In the genomic region with DNA sequence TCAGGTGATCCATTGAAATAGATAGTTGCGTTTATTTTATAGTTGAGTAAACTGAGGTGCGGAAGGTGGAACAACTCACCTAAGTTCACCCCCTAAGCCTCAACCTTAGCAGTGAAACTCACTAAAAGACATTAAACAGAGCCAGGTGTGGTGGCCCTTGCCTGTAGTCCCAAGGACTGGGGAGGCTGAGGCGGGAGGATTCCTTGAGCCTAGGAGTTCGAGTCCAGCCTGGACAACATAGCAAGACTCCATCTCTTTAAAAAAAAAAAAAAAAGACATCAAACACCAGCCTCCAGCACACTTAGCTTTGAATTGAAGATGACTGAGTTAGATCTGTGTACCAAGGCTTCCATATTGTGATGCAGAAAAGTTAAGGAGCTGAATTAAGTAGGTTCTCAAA, we compare ENCODE assay signal across 10 cellular contexts. TPM values are rescaled to one million over a fixed set of nuclear protein-coding genes. Genes with fewer than 3 reads are reported as not detected.
A peak's percentile ranks its signal among the peaks of the same experiment; 100 is the strongest.
DNase-seq lines count a peak whose midpoint lies in the region; ATAC-seq, FAIRE-seq and TF ChIP-seq lines count a peak whose summit lies in the region.
"Had no signal": no experiment of that assay in that cellular context is flagged by ENCODE, and none has a peak within 500 bp of the region (broad histone marks: within the 10 kb centered on the region; RNA-seq: fewer than 3 reads in every experiment).

No MANE protein-coding gene starts in this region.

- TF ChIP-seq RAD21 in HepG2 (CRISPR knock-in tag; IDR thresholded peaks at IDR 0.05), result no peak

- no peak for TF ChIP-seq POLR2A in HepG2 (IDR thresholded peaks at IDR 0.05; ENCODE audit: insufficient read depth in 1 of 2, low read depth in 2 of 2, low read length in 2 of 2)
- TF ChIP-seq POLR2A in right lobe of liver (IDR thresholded peaks at IDR 0.05), result no peak

- H3K27ac ChIP-seq in HepG2 (ENCODE audit: extremely low read length, insufficient read depth, low read length), result no peak overlapping the region
- no peak overlapping the region for H3K27ac ChIP-seq in right lobe of liver
- peak overlapping the region; percentile 78 for H3K27ac ChIP-seq in caudate nucleus (ENCODE audit: low read depth, low read length)

- intact Hi-C loops in HepG2 (cut with micrococcal nuclease; ENCODE audit: unreplicated experiment), result no loop called here
- intact Hi-C loops in right lobe of liver (cut with DNase I), result no loop called here

- H3K27ac Mint-ChIP-seq in naive thymus-derived CD8-positive, alpha-beta T cell, result peak overlapping the region; percentile 82 to 99 (median 96)
- H3K27ac Mint-ChIP-seq in mesothelial cell of epicardium, result no peak overlapping the region

- POLR2A ChIA-PET in HepG2 (lab: Yijun Ruan, JAX), result interaction anchor here (1.1 to 1.6 kb wide), 5 partner anchors 10 to 184 kb away, joined by 3 to 12 read pairs (median 4); no protein-coding TSS in a partner anchor
- POLR2A ChIA-PET in naive thymus-derived CD8-positive, alpha-beta T cell (lab: Charles Lee), result interaction anchor here (0.7 to 2.4 kb wide), 6 partner anchors 9 to 75 kb away, joined by 3 to 17 read pairs (median 4); partner anchors contain the start of gene GNAZ

- H3K9me3 ChIP-seq in HepG2 (ENCODE audit: low read length) (no peaks in the 10 kb centered on the region), right lobe of liver (no peaks in the 10 kb centered on the region)
- H3K9me3 ChIP-seq: Caco-2 had no signal

- TF ChIP-seq CTCF in HepG2 (CRISPR knock-in tag; IDR thresholded peaks at IDR 0.05) (no peak), right lobe of liver (IDR thresholded peaks at IDR 0.05) (no peak), mesothelial cell of epicardium (IDR thresholded peaks at IDR 0.05; ENCODE audit: unreplicated experiment) (no peak)

- BruUV-seq in HepG2 (replicated peaks; lab: Mats Ljungman, UMichigan), result no TSS peak

- H3K27me3 Mint-ChIP-seq in naive thymus-derived CD8-positive, alpha-beta T cell, result no peaks in the 10 kb centered on the region
- no peaks in the 10 kb centered on the region for H3K27me3 Mint-ChIP-seq in mesothelial cell of epicardium (ENCODE audit: low read depth)

- peak overlapping the region; percentile 81 for H3K4me2 ChIP-seq in HepG2 (ENCODE audit: low read depth, low read length)

- FAIRE-seq in HepG2 (lab: Jason Lieb, UNC), result no peak

- peak overlapping the region; percentile 51 for H2AFZ ChIP-seq in HepG2 (ENCODE audit: low read length)

- TF ChIP-seq EP300 in HepG2 (IDR thresholded peaks at IDR 0.05; ENCODE audit: low read depth in 2 of 2, low read length in 2 of 2) (no peak), HepG2 (CRISPR knock-in tag; IDR thresholded peaks at IDR 0.05; ENCODE audit: borderline replicate concordance) (no peak)

- DNase-seq in HepG2 (ENCODE audit: low spot score), result no peak
- no peak for DNase-seq in right lobe of liver
- DNase-seq in caudate nucleus (lab: John Stamatoyannopoulos, UW), result no peak
- DNase-seq in naive thymus-derived CD8-positive, alpha-beta T cell, result no peak
- DNase-seq in NK-92 (lab: John Stamatoyannopoulos, UW; ENCODE audit: unreplicated experiment), result no peak
- no peak for DNase-seq in mesothelial cell of epicardium (ENCODE audit: low spot score in 2 of 2, unreplicated experiment in 2 of 2)
- DNase-seq in NCI-H1694 treated with DMSO at 0.1 percent for 48 hours (lab: John Stamatoyannopoulos, UW), result no peak

- no peaks in the 10 kb centered on the region for H3K27me3 ChIP-seq in HepG2 (ENCODE audit: control insufficient read depth in 1 of 2, insufficient read depth in 2 of 2, low read length in 2 of 2)
- H3K27me3 ChIP-seq in right lobe of liver, result no peaks in the 10 kb centered on the region

- 0 out of 2 replicates have a peak overlapping the region, but pooled peaks have one; percentile 16 for H3K9ac ChIP-seq in HepG2 (ENCODE audit: insufficient read depth, low read depth, low read length)

- no peaks in the 10 kb centered on the region for H3K36me3 ChIP-seq in HepG2 (replicated peaks in 1 of 2; ENCODE audit: control insufficient read depth in 1 of 2, insufficient read depth in 2 of 2, low read length in 2 of 2)
- H3K36me3 ChIP-seq in right lobe of liver, result no peaks in the 10 kb centered on the region

- H3K4me1 ChIP-seq in HepG2 (ENCODE audit: insufficient read depth, low read length) (peaks cover 88% of the 10 kb centered on the region), right lobe of liver (peaks cover 0 to 27% (median 12%) of the 10 kb centered on the region in 4 donors)

- peaks cover 17 to 61% (median 53%) of the 10 kb centered on the region in 4 donors for H3K4me1 Mint-ChIP-seq in naive thymus-derived CD8-positive, alpha-beta T cell
- peaks cover 43% of the 10 kb centered on the region for H3K4me1 Mint-ChIP-seq in mesothelial cell of epicardium

- H3K79me2 ChIP-seq in HepG2 (ENCODE audit: insufficient read depth, low read length), result no peaks in the 10 kb centered on the region

- ATAC-seq in HepG2 (no peak), right lobe of liver (no peak), HG02852 (IDR thresholded peaks at IDR 0.05; ENCODE audit: unreplicated experiment) (no peak)
- no peak for ATAC-seq in naive thymus-derived CD8-positive, alpha-beta T cell

- WGBS in HepG2 (ENCODE audit: low lambda C conversion rate), result 92% methylated on average over 4 of the region's 4 CpGs
- WGBS in right lobe of liver (ENCODE audit: insufficient coverage, low coverage, low lambda C conversion rate, missing lambda C conversion rate), result 94% methylated on average over 4 of the region's 4 CpGs

- CTCF ChIA-PET in HepG2 (lab: Yijun Ruan, JAX; ENCODE audit: low intra/inter-chr PET ratio, low total read pairs), result no interaction called here

- H4K20me1 ChIP-seq in HepG2 (ENCODE audit: insufficient read depth, low read length), result no peaks in the 10 kb centered on the region

- peak overlapping the region in 2 of 3 experiments; percentile 23 to 48; a peak in 1 of 6 replicates for H3K4me3 ChIP-seq in HepG2 (replicated peaks in 1 of 3; ENCODE audit: insufficient read depth in 1 of 3, low read depth in 2 of 3, low read length in 3 of 3)
- H3K4me3 ChIP-seq in right lobe of liver, result no peak overlapping the region

- no peaks in the 10 kb centered on the region for H3K9me3 Mint-ChIP-seq in naive thymus-derived CD8-positive, alpha-beta T cell
- H3K9me3 Mint-ChIP-seq in mesothelial cell of epicardium, result no peaks in the 10 kb centered on the region
- H3K9me3 Mint-ChIP-seq: activated naive CD4-positive, alpha-beta T cell treated with anti-CD3 and anti-CD28 coated beads, Interleukin-2, amount 50 U/mL, for 72 hours had no signal

- H3K4me3 Mint-ChIP-seq in naive thymus-derived CD8-positive, alpha-beta T cell, result peak overlapping the region; percentile 29 to 86 (median 80)
- no peak overlapping the region for H3K4me3 Mint-ChIP-seq in mesothelial cell of epicardium

- H3K36me3 Mint-ChIP-seq in naive thymus-derived CD8-positive, alpha-beta T cell, result no peaks in the 10 kb centered on the region
- H3K36me3 Mint-ChIP-seq in mesothelial cell of epicardium, result no peaks in the 10 kb centered on the region
- H3K36me3 Mint-ChIP-seq: activated naive CD4-positive, alpha-beta T cell treated with anti-CD3 and anti-CD28 coated beads, Interleukin-2, amount 50 U/mL, for 72 hours had no signal

- in situ Hi-C loops in HepG2 (cut with HindIII; ENCODE audit: extremely low pct_ligation_motif_present, low pct_unique_long_range_greater_than_20kb), result no loop called here

RNA-seq across cellular contexts. Expression of gene RAB36, which starts 0.8 kb away (rescaled TPM):
- total RNA-seq in HepG2 (2016; rRNA removed; fragmentation: Illumina TruSeq; extraction: Trizol) (0.20 and 0.24 TPM in 2 replicates), right lobe of liver (under 1 TPM; 0.07 to 0.65 (median 0.19) TPM), mesothelial cell of epicardium (6.3 to 6.4 TPM (median 6.4 TPM) in 3 replicates)
- 0.10 TPM in 1 of 2 replicates, not detected in the other for total RNA-seq in HepG2 (2016; cell fraction: cytosol; rRNA removed; fragmentation: Illumina TruSeq; extraction: Trizol; ENCODE audit: low read depth)
- 0.24 and 0.37 TPM in 2 replicates for total RNA-seq in HepG2 (2016; cell fraction: insoluble cytoplasmic fraction; rRNA removed; fragmentation: Illumina TruSeq; extraction: Trizol)
- 0.12 and 0.17 TPM in 2 replicates for total RNA-seq in HepG2 (2016; cell fraction: membrane; rRNA removed; fragmentation: Illumina TruSeq; extraction: Trizol)
- total RNA-seq in HepG2 (2016; cell fraction: nucleus; rRNA removed; fragmentation: Illumina TruSeq; extraction: Trizol), result 0.19 TPM in 2 replicates
- polyA plus RNA-seq in HepG2 (2011; rRNA removed), result 0.86 and 1.0 TPM in 2 replicates
- polyA plus RNA-seq in HepG2 (2011; cell fraction: cytosol; rRNA removed), result 0.74 and 0.89 TPM in 2 replicates
- 0.59 and 0.71 TPM in 2 replicates for polyA plus RNA-seq in HepG2 (2011; cell fraction: nucleus; rRNA removed)
- polyA plus RNA-seq in HepG2 (2012), result 0.49 and 0.95 TPM in 2 replicates
- 0.03 and 0.05 TPM in 2 replicates for polyA plus RNA-seq in HepG2 (2016; cell fraction: cytosol; fragmentation: Illumina TruSeq; extraction: Trizol; ENCODE audit: low read depth)
- polyA plus RNA-seq in HepG2 (2016; cell fraction: insoluble cytoplasmic fraction; fragmentation: Illumina TruSeq; extraction: Trizol; ENCODE audit: low read depth), result 0.22 and 0.23 TPM in 2 replicates
- 0.14 and 0.15 TPM in 2 replicates for polyA plus RNA-seq in HepG2 (2016; cell fraction: membrane; fragmentation: Illumina TruSeq; extraction: Trizol; ENCODE audit: low read depth)
- polyA plus RNA-seq in HepG2 (2016; cell fraction: nucleus; fragmentation: Illumina TruSeq; extraction: Trizol; ENCODE audit: insufficient read depth, low read depth), result 0.19 and 0.33 TPM in 2 replicates
- 0.02 and 2.6 TPM in 2 replicates for polyA minus RNA-seq in HepG2 (2011; rRNA and poly(A)+ RNA removed; ENCODE audit: low replicate concordance)
- polyA minus RNA-seq in HepG2 (2011; cell fraction: cytosol; rRNA and poly(A)+ RNA removed), result 0.44 and 0.49 TPM in 2 replicates
- 0.37 and 0.64 TPM in 2 replicates for polyA minus RNA-seq in HepG2 (2011; cell fraction: nucleus; rRNA and poly(A)+ RNA removed)
- 1 to 10 TPM; 1.1 to 1.2 TPM for total RNA-seq in naive thymus-derived CD8-positive, alpha-beta T cell
- 1 to 10 TPM in 1 of 3 donors, under 1 TPM in 2; 0.66 to 2.0 (median 0.97) TPM for polyA plus RNA-seq in naive thymus-derived CD8-positive, alpha-beta T cell

RNA-seq across cellular contexts. Expression of gene RSPH14, which starts 2.6 kb away (rescaled TPM):
- total RNA-seq in HepG2 (2016; rRNA removed; fragmentation: Illumina TruSeq; extraction: Trizol) (1.1 and 1.3 TPM in 2 replicates), right lobe of liver (not detected), mesothelial cell of epicardium (1.7 to 2.5 TPM (median 2.4 TPM) in 3 replicates)
- total RNA-seq in HepG2 (2016; cell fraction: cytosol; rRNA removed; fragmentation: Illumina TruSeq; extraction: Trizol; ENCODE audit: low read depth), result 0.35 and 0.71 TPM in 2 replicates
- 0.67 and 1.0 TPM in 2 replicates for total RNA-seq in HepG2 (2016; cell fraction: insoluble cytoplasmic fraction; rRNA removed; fragmentation: Illumina TruSeq; extraction: Trizol)
- total RNA-seq in HepG2 (2016; cell fraction: membrane; rRNA removed; fragmentation: Illumina TruSeq; extraction: Trizol), result 0.40 and 1.1 TPM in 2 replicates
- 0.94 TPM in 1 of 2 replicates, not detected in the other for total RNA-seq in HepG2 (2016; cell fraction: nucleus; rRNA removed; fragmentation: Illumina TruSeq; extraction: Trizol)
- 0.86 and 1.2 TPM in 2 replicates for polyA plus RNA-seq in HepG2 (2011; rRNA removed)
- polyA plus RNA-seq in HepG2 (2011; cell fraction: cytosol; rRNA removed), result 0.55 and 0.93 TPM in 2 replicates
- 0.48 and 0.50 TPM in 2 replicates for polyA plus RNA-seq in HepG2 (2011; cell fraction: nucleus; rRNA removed)
- 0.58 and 2.0 TPM in 2 replicates for polyA plus RNA-seq in HepG2 (2012)
- 0.60 and 0.71 TPM in 2 replicates for polyA plus RNA-seq in HepG2 (2016; cell fraction: cytosol; fragmentation: Illumina TruSeq; extraction: Trizol; ENCODE audit: low read depth)
- polyA plus RNA-seq in HepG2 (2016; cell fraction: insoluble cytoplasmic fraction; fragmentation: Illumina TruSeq; extraction: Trizol; ENCODE audit: low read depth), result 0.40 and 1.1 TPM in 2 replicates
- polyA plus RNA-seq in HepG2 (2016; cell fraction: membrane; fragmentation: Illumina TruSeq; extraction: Trizol; ENCODE audit: low read depth), result 0.47 and 2.4 TPM in 2 replicates
- polyA plus RNA-seq in HepG2 (2016; cell fraction: nucleus; fragmentation: Illumina TruSeq; extraction: Trizol; ENCODE audit: insufficient read depth, low read depth), result 1.6 and 2.0 TPM in 2 replicates
- 1.4 TPM in 1 of 2 replicates, not detected in the other for polyA minus RNA-seq in HepG2 (2011; rRNA and poly(A)+ RNA removed; ENCODE audit: low replicate concordance)
- polyA minus RNA-seq in HepG2 (2011; cell fraction: cytosol; rRNA and poly(A)+ RNA removed), result not detected in 2 replicates
- 1.0 and 1.4 TPM in 2 replicates for polyA minus RNA-seq in HepG2 (2011; cell fraction: nucleus; rRNA and poly(A)+ RNA removed)
- total RNA-seq in naive thymus-derived CD8-positive, alpha-beta T cell, result under 1 TPM in 1 of 2 experiments, not detected in 1; 0.77 TPM
- under 1 TPM in 1 of 3 donors, not detected in 2; 0.26 TPM for polyA plus RNA-seq in naive thymus-derived CD8-positive, alpha-beta T cell

RNA-seq across cellular contexts. Expression of gene BCR, which starts 35.9 kb away (rescaled TPM):
- total RNA-seq in HepG2 (2016; rRNA removed; fragmentation: Illumina TruSeq; extraction: Trizol) (33.6 and 35.4 TPM in 2 replicates), right lobe of liver (10 to 100 TPM; 22.7 to 28.8 (median 24.3) TPM), mesothelial cell of epicardium (69.6 to 74.6 TPM (median 72.4 TPM) in 3 replicates)
- total RNA-seq in HepG2 (2016; cell fraction: cytosol; rRNA removed; fragmentation: Illumina TruSeq; extraction: Trizol; ENCODE audit: low read depth), result 10.9 and 12.3 TPM in 2 replicates
- total RNA-seq in HepG2 (2016; cell fraction: insoluble cytoplasmic fraction; rRNA removed; fragmentation: Illumina TruSeq; extraction: Trizol), result 29.4 and 37.4 TPM in 2 replicates
- total RNA-seq in HepG2 (2016; cell fraction: membrane; rRNA removed; fragmentation: Illumina TruSeq; extraction: Trizol), result 17.4 and 22.3 TPM in 2 replicates
- total RNA-seq in HepG2 (2016; cell fraction: nucleus; rRNA removed; fragmentation: Illumina TruSeq; extraction: Trizol), result 26.4 and 32.2 TPM in 2 replicates
- polyA plus RNA-seq in HepG2 (2011; rRNA removed), result 19.9 and 21.9 TPM in 2 replicates
- polyA plus RNA-seq in HepG2 (2011; cell fraction: cytosol; rRNA removed), result 28.9 and 33.8 TPM in 2 replicates
- 66.0 and 71.9 TPM in 2 replicates for polyA plus RNA-seq in HepG2 (2011; cell fraction: nucleus; rRNA removed)
- 21.2 and 25.3 TPM in 2 replicates for polyA plus RNA-seq in HepG2 (2012)
- 2.3 and 4.6 TPM in 2 replicates for polyA plus RNA-seq in HepG2 (2016; cell fraction: cytosol; fragmentation: Illumina TruSeq; extraction: Trizol; ENCODE audit: low read depth)
- polyA plus RNA-seq in HepG2 (2016; cell fraction: insoluble cytoplasmic fraction; fragmentation: Illumina TruSeq; extraction: Trizol; ENCODE audit: low read depth), result 26.5 and 34.8 TPM in 2 replicates
- 11.6 and 12.9 TPM in 2 replicates for polyA plus RNA-seq in HepG2 (2016; cell fraction: membrane; fragmentation: Illumina TruSeq; extraction: Trizol; ENCODE audit: low read depth)
- 45.4 and 51.6 TPM in 2 replicates for polyA plus RNA-seq in HepG2 (2016; cell fraction: nucleus; fragmentation: Illumina TruSeq; extraction: Trizol; ENCODE audit: insufficient read depth, low read depth)
- polyA minus RNA-seq in HepG2 (2011; rRNA and poly(A)+ RNA removed; ENCODE audit: low replicate concordance), result 67.7 and 82.7 TPM in 2 replicates
- polyA minus RNA-seq in HepG2 (2011; cell fraction: cytosol; rRNA and poly(A)+ RNA removed), result 43.0 and 57.5 TPM in 2 replicates
- 24.6 and 32.1 TPM in 2 replicates for polyA minus RNA-seq in HepG2 (2011; cell fraction: nucleus; rRNA and poly(A)+ RNA removed)
- total RNA-seq in naive thymus-derived CD8-positive, alpha-beta T cell, result 10 to 100 TPM; 72.1 to 76.9 TPM
- polyA plus RNA-seq in naive thymus-derived CD8-positive, alpha-beta T cell, result 10 to 100 TPM in 1 of 3 donors, 1 to 10 TPM in 2; 3.8 to 18.3 (median 5.6) TPM

Comparison
In these comparisons a context has a peak if more than half of its experiments do, and no peak if none do; other contexts are left out.
1. H3K4me3 ChIP-seq: peak in HepG2 (2 of 3); none in right lobe of liver (0 of 3).